8 cellular contexts compared by ENCODE assay signal in genomic region chr2:98385050-98385699, GRCh38. TPM values are rescaled to one million over a fixed set of nuclear protein-coding genes. Genes with fewer than 3 reads are reported as not detected.
DNase-seq lines count a peak whose midpoint lies in the region; ATAC-seq and TF ChIP-seq lines count a peak whose summit lies in the region.

No MANE protein-coding gene starts in this region.

- H3K9me3 Mint-ChIP-seq in T-cell = no peaks in the 10 kb centered on the region

- POLR2A ChIA-PET in T-cell (lab: Charles Lee) = no interaction called here

- no peak for TF ChIP-seq POLR2A in adrenal gland (IDR thresholded peaks at IDR 0.05)

- TF ChIP-seq CTCF in adrenal gland (IDR thresholded peaks at IDR 0.05) (peak; percentile 93 to 99 (median 99)), heart right ventricle (IDR thresholded peaks at IDR 0.05) (peak; percentile 68 to 96 (median 89))

- CTCF ChIA-PET in T-cell (lab: Charles Lee) = interaction anchor here (0.6 to 4.0 kb wide), 7 partner anchors 574 to 685 kb away, joined by 3 to 33 read pairs (median 5); no protein-coding TSS in a partner anchor

- H3K4me1 ChIP-seq in adrenal gland (replicated peaks in 1 of 2) = no peaks in the 10 kb centered on the region
- H3K4me1 ChIP-seq in heart right ventricle = no peaks in the 10 kb centered on the region

- H3K27ac Mint-ChIP-seq in T-cell = no peak overlapping the region

- H3K27me3 Mint-ChIP-seq in T-cell = peaks cover 7 to 13% of the 10 kb centered on the region in 2 donors

- no peaks in the 10 kb centered on the region for H3K36me3 ChIP-seq in adrenal gland (replicated peaks in 1 of 2)
- H3K36me3 ChIP-seq in heart right ventricle = no peaks in the 10 kb centered on the region

- H3K36me3 Mint-ChIP-seq in T-cell = no peaks in the 10 kb centered on the region

- H3K27me3 ChIP-seq in adrenal gland (no peaks in the 10 kb centered on the region), heart right ventricle (peaks cover 0 to 2% (median 0%) of the 10 kb centered on the region in 7 donors)

- no peak overlapping the region for H3K4me3 ChIP-seq in adrenal gland
- no peak overlapping the region for H3K4me3 ChIP-seq in heart right ventricle

- H3K4me3 Mint-ChIP-seq in T-cell = no peak overlapping the region

- H3K9me3 ChIP-seq in adrenal gland (replicated peaks in 1 of 3) (no peaks in the 10 kb centered on the region), heart right ventricle (no peaks in the 10 kb centered on the region)

- H3K4me1 Mint-ChIP-seq in T-cell = peaks cover 0 to 3% (median 0%) of the 10 kb centered on the region in 3 donors

- H3K27ac ChIP-seq in adrenal gland = no peak overlapping the region
- H3K27ac ChIP-seq in heart right ventricle = no peak overlapping the region

- DNase-seq in AG08396 (ENCODE audit: low spot score) = peak; percentile 87
- peak; percentile 93 for DNase-seq in GM19240 (ENCODE audit: insufficient read length, low spot score)
- DNase-seq in NCI-H146 (lab: John Stamatoyannopoulos, UW) = peak; percentile 50
- peak; percentile 18 to 71 (median 62) for DNase-seq in T-cell
- peak; percentile 75 to 89 (median 83) for DNase-seq in adrenal gland
- DNase-seq in heart right ventricle = peak; percentile 65 to 73
- peak; percentile 27 for DNase-seq in pulmonary artery endothelial cell (ENCODE audit: low read depth, low spot score)

- 0 to 7% (median 5%) methylated on average over 4 to 7 of the region's 7 CpGs for WGBS in adrenal gland, 4 donors
- 9 to 11% methylated on average over 7 of the region's 7 CpGs for WGBS in heart right ventricle, 2 donors

- intact Hi-C loops in adrenal gland (cut with DNase I) (loop anchor here (2.0 to 5.0 kb wide), 3 partner anchors 578 to 683 kb away; no protein-coding TSS in a partner anchor), heart right ventricle (cut with DNase I) (loop anchor here (1.0 to 10.0 kb wide), 9 partner anchors 390 to 683 kb away; partner anchors contain the start of genes TMEM131 (in 2 of the 10) and ZAP70 (in 1 of the 10))

- ATAC-seq in T-cell (replicated peaks in 1 of 4) = peak; percentile 72 to 85 (median 77)
- ATAC-seq in heart right ventricle = peak; percentile 64 to 88 (median 83)
- ATAC-seq in GM19023 (IDR thresholded peaks at IDR 0.05; ENCODE audit: unreplicated experiment) = no peak

RNA-seq across cellular contexts. Expression of gene CNGA3, which starts 38.9 kb away (rescaled TPM):
- not detected for total RNA-seq in T-cell
- total RNA-seq in adrenal gland = under 1 TPM in 3 of 8 donors, not detected in 5; 0.11 to 0.28 (median 0.18) TPM
- under 1 TPM; 0.07 to 0.24 (median 0.16) TPM for polyA plus RNA-seq in adrenal gland
- total RNA-seq in heart right ventricle = under 1 TPM in 2 of 10 donors, not detected in 8; 0.11 to 0.16 TPM
- not detected for polyA plus RNA-seq in heart right ventricle
- not detected in 2 replicates for total RNA-seq in pulmonary artery endothelial cell

RNA-seq across cellular contexts. Expression of gene INPP4A, which starts 59.5 kb away (rescaled TPM):
- total RNA-seq in T-cell (100 to 1,000 TPM; 126 to 153 (median 136) TPM), adrenal gland (10 to 100 TPM; 17.8 to 40.5 (median 32.9) TPM), heart right ventricle (10 to 100 TPM; 15.8 to 31.2 (median 22.0) TPM), pulmonary artery endothelial cell (38.7 and 41.7 TPM in 2 replicates)
- polyA plus RNA-seq in adrenal gland (10 to 100 TPM in 1 of 3 donors, 1 to 10 TPM in 2; 8.8 to 10.8 (median 9.5) TPM), heart right ventricle (1 to 10 TPM; 3.8 to 7.5 TPM)

Comparison
In these comparisons a context has a peak if more than half of its experiments do, and no peak if none do; other contexts are left out.
1. DNase-seq: peak in every context shown above with its lines; median percentile 93 in GM19240; 87 in AG08396; 83 in adrenal gland; 69 in heart right ventricle; 62 in T-cell; 50 in NCI-H146; 27 in pulmonary artery endothelial cell.